10 cellular contexts compared by ENCODE assay signal in genomic region chr9:109886617-109887016, GRCh38.
A peak's percentile ranks its signal among the peaks of the same experiment; 100 is the strongest.
DNase-seq lines count a peak whose midpoint lies in the region; ATAC-seq lines count a peak whose summit lies in the region.
"Had no signal": no experiment of that assay in that cellular context is flagged by ENCODE, and none has a peak within 500 bp of the region (broad histone marks: within the 10 kb centered on the region; RNA-seq: fewer than 3 reads in every experiment).

No MANE protein-coding gene starts in this region.

- no peaks in the 10 kb centered on the region for H3K27me3 Mint-ChIP-seq in activated CD4-positive, alpha-beta T cell treated with anti-CD3 and anti-CD28 coated beads, Interleukin-2, amount 10 ng/mL, durations not matched to agents 24 days and 14 days
- H3K27me3 Mint-ChIP-seq in T-helper 17 cell: no peaks in the 10 kb centered on the region

- H3K4me1 Mint-ChIP-seq in activated CD4-positive, alpha-beta T cell treated with anti-CD3 and anti-CD28 coated beads, Interleukin-2, amount 10 ng/mL, durations not matched to agents 24 days and 14 days: peaks cover 68% of the 10 kb centered on the region
- H3K4me1 Mint-ChIP-seq in T-helper 17 cell: peaks cover 17% of the 10 kb centered on the region

- ATAC-seq in HG02938 (IDR thresholded peaks at IDR 0.05; ENCODE audit: unreplicated experiment) (peak; percentile 85), T-helper 17 cell (peak; percentile 65)

- peak; percentile 78 for DNase-seq in activated CD4-positive, alpha-beta T cell treated with anti-CD3 and anti-CD28 coated beads, Interleukin-2, amount 10 ng/mL, durations not matched to agents 24 days and 14 days
- DNase-seq in activated CD4-positive, alpha-beta T cell treated with anti-CD3 and anti-CD28 coated beads, Interleukin-2, amount 50 U/mL, for 48 hours: no peak
- DNase-seq in T-helper 17 cell: no peak
- DNase-seq in renal cortical epithelial cell (ENCODE audit: low read depth): peak; percentile 17
- no peak for DNase-seq in NK-92 (lab: John Stamatoyannopoulos, UW; ENCODE audit: unreplicated experiment)
- no peak for DNase-seq in KG1 (lab: John Stamatoyannopoulos, UW)
- DNase-seq in NCI-H1092 treated with DMSO at 0.1 percent for 48 hours (lab: John Stamatoyannopoulos, UW): no peak
- DNase-seq: NCI-H2029 had no signal

- H3K4me3 Mint-ChIP-seq in activated CD4-positive, alpha-beta T cell treated with anti-CD3 and anti-CD28 coated beads, Interleukin-2, amount 10 ng/mL, durations not matched to agents 24 days and 14 days: peak overlapping the region; percentile 75
- H3K4me3 Mint-ChIP-seq in T-helper 17 cell: peak overlapping the region; percentile 22
- H3K4me3 Mint-ChIP-seq: nephron had no signal

- H3K36me3 Mint-ChIP-seq in activated CD4-positive, alpha-beta T cell treated with anti-CD3 and anti-CD28 coated beads, Interleukin-2, amount 10 ng/mL, durations not matched to agents 24 days and 14 days (ENCODE audit: low read depth): peaks cover 7% of the 10 kb centered on the region
- H3K36me3 Mint-ChIP-seq in T-helper 17 cell (ENCODE audit: low read depth): no peaks in the 10 kb centered on the region

- peak overlapping the region; percentile 94 for H3K27ac Mint-ChIP-seq in activated CD4-positive, alpha-beta T cell treated with anti-CD3 and anti-CD28 coated beads, Interleukin-2, amount 10 ng/mL, durations not matched to agents 24 days and 14 days
- peak overlapping the region; percentile 89 for H3K27ac Mint-ChIP-seq in T-helper 17 cell

- intact Hi-C loops in activated CD4-positive, alpha-beta T cell treated with anti-CD3 and anti-CD28 coated beads, Interleukin-2, amount 10 ng/mL, durations not matched to agents 24 days and 14 days (cut with micrococcal nuclease): loop anchor here (1.0 to 5.0 kb wide), 5 partner anchors 9 to 784 kb away; no protein-coding TSS in a partner anchor

- H3K9me3 Mint-ChIP-seq in activated CD4-positive, alpha-beta T cell treated with anti-CD3 and anti-CD28 coated beads, Interleukin-2, amount 10 ng/mL, durations not matched to agents 24 days and 14 days: peaks cover 4% of the 10 kb centered on the region
- H3K9me3 Mint-ChIP-seq: nephron had no signal

- no peaks in the 10 kb centered on the region for H3K9me3 ChIP-seq in T-helper 17 cell (ENCODE audit: control insufficient read depth, low read length, poor library complexity, severe bottlenecking)

Comparison
In these comparisons a context has a peak if more than half of its experiments do, and no peak if none do; other contexts are left out.
1. DNase-seq: peak in activated CD4-positive, alpha-beta T cell treated with anti-CD3 and anti-CD28 coated beads, Interleukin-2, amount 10 ng/mL, durations not matched to agents 24 days and 14 days (single experiment) and renal cortical epithelial cell (single experiment); none in activated CD4-positive, alpha-beta T cell treated with anti-CD3 and anti-CD28 coated beads, Interleukin-2, amount 50 U/mL, for 48 hours (0 of 2), T-helper 17 cell (0 of 3), NK-92 (single experiment), KG1 (single experiment) and NCI-H1092 treated with DMSO at 0.1 percent for 48 hours (single experiment).